In genomic region chr17:31566992-31567373, GRCh38 we compare ENCODE assay signal across 11 cellular contexts.
DNase-seq lines count a peak whose midpoint lies in the region; ATAC-seq and TF ChIP-seq lines count a peak whose summit lies in the region.
"Had no signal": no experiment of that assay in that cellular context is flagged by ENCODE, and none has a peak within 500 bp of the region (broad histone marks: within the 10 kb centered on the region; RNA-seq: fewer than 3 reads in every experiment).

No MANE protein-coding gene starts in this region.

- no TSS peak for BruUV-seq in Panc1 (replicated peaks; lab: Mats Ljungman, UMichigan)

- ATAC-seq in Panc1 = no peak
- ATAC-seq in HG03521 (IDR thresholded peaks at IDR 0.05; ENCODE audit: unreplicated experiment) = no peak
- no peak for ATAC-seq in HG03139 (IDR thresholded peaks at IDR 0.05; ENCODE audit: unreplicated experiment)
- ATAC-seq in GM18519 (IDR thresholded peaks at IDR 0.05; ENCODE audit: low FRiP score, unreplicated experiment) = no peak

- 87% methylated on average over 6 of the region's 6 CpGs for WGBS in esophagus muscularis mucosa

- no peaks in the 10 kb centered on the region for H3K27me3 Mint-ChIP-seq in osteocyte (ENCODE audit: unreplicated experiment)

- H3K4me1 Mint-ChIP-seq in osteocyte (ENCODE audit: unreplicated experiment) = peaks cover 76% of the 10 kb centered on the region

- H3K36me3 Mint-ChIP-seq in osteocyte (ENCODE audit: unreplicated experiment) = no peaks in the 10 kb centered on the region
- H3K36me3 Mint-ChIP-seq: IgD-negative memory B cell had no signal

- H3K4me1 ChIP-seq in Panc1 (ENCODE audit: control insufficient read depth, insufficient read depth, low read length) (peaks cover 76% of the 10 kb centered on the region), esophagus muscularis mucosa (peaks cover 79 to 100% (median 97%) of the 10 kb centered on the region in 4 donors)

- TF ChIP-seq POLR2A in esophagus muscularis mucosa (IDR thresholded peaks at IDR 0.05; ENCODE audit: low read depth) = no peak

- CTCF ChIA-PET in Panc1 (lab: Charles Lee) = interaction anchor here (0.6 kb wide), 1 partner anchor 32 kb away, joined by 5 read pairs; no protein-coding TSS in a partner anchor

- no peak overlapping the region for H3K4me3 Mint-ChIP-seq in osteocyte (ENCODE audit: unreplicated experiment)

- intact Hi-C loops in Panc1 (cut with micrococcal nuclease; ENCODE audit: unreplicated experiment) (no loop called here), esophagus muscularis mucosa (cut with DNase I) (no loop called here)

- H3K4me3 ChIP-seq in Panc1 (ENCODE audit: low read depth in 2 of 2, low read length in 2 of 2) (no peak overlapping the region), esophagus muscularis mucosa (no peak overlapping the region)
- H3K4me3 ChIP-seq: SK-N-MC had no signal

- H3K36me3 ChIP-seq in Panc1 (ENCODE audit: control insufficient read depth, insufficient read depth, low read length) = no peaks in the 10 kb centered on the region
- H3K36me3 ChIP-seq in esophagus muscularis mucosa = peaks cover 0 to 5% (median 0%) of the 10 kb centered on the region in 4 donors

- H3K27ac ChIP-seq in Panc1 (ENCODE audit: low read length) = peak overlapping the region; percentile 55
- H3K27ac ChIP-seq in esophagus muscularis mucosa (replicated peaks in 1 of 4) = peak overlapping the region; percentile 79 to 87 (median 83)
- H3K27ac ChIP-seq: SK-N-MC had no signal

- no peaks in the 10 kb centered on the region for H3K9me3 Mint-ChIP-seq in osteocyte (ENCODE audit: unreplicated experiment)
- H3K9me3 Mint-ChIP-seq: IgD-negative memory B cell had no signal

- no peak for TF ChIP-seq EP300 in esophagus muscularis mucosa (IDR thresholded peaks at IDR 0.05)

- TF ChIP-seq CTCF in Panc1 (IDR thresholded peaks at IDR 0.05) = no peak
- TF ChIP-seq CTCF in esophagus muscularis mucosa (IDR thresholded peaks at IDR 0.05) = no peak
- no peak for TF ChIP-seq CTCF in osteocyte (IDR thresholded peaks at IDR 0.05)

- H3K27ac Mint-ChIP-seq in osteocyte (ENCODE audit: unreplicated experiment) = peak overlapping the region; percentile 70
- H3K27ac Mint-ChIP-seq: IgD-negative memory B cell had no signal

- H3K27me3 ChIP-seq in Panc1 (ENCODE audit: control insufficient read depth, insufficient read depth, low read length) (no peaks in the 10 kb centered on the region), esophagus muscularis mucosa (no peaks in the 10 kb centered on the region)

- in situ Hi-C loops in Panc1 (cut with HindIII; ENCODE audit: low pct_unique_long_range_greater_than_20kb, low sequenced_read_pairs) = no loop called here

- no peak for DNase-seq in Panc1 (ENCODE audit: low read depth, low spot score)
- no peak for DNase-seq in esophagus muscularis mucosa (ENCODE audit: extremely low spot score)
- no peak for DNase-seq in osteocyte (ENCODE audit: extremely low spot score, unreplicated experiment)
- no peak for DNase-seq in NCI-H2196 (lab: John Stamatoyannopoulos, UW; ENCODE audit: unreplicated experiment)
- DNase-seq: NCI-H146, NCI-H2107 had no signal

- H3K9me3 ChIP-seq in Panc1 (ENCODE audit: control insufficient read depth, insufficient read depth, low read depth, low read length) (no peaks in the 10 kb centered on the region), esophagus muscularis mucosa (no peaks in the 10 kb centered on the region)

- POLR2A ChIA-PET in Panc1 (lab: Charles Lee) = no interaction called here
